1 cellular context compared by ENCODE assay signal in genomic region chr4:1105067-1105466, GRCh38.
TF ChIP-seq lines count a peak whose summit lies in the region.

No MANE protein-coding gene starts in this region.

TF ChIP-seq in H1, 55 proteins besides CTCF, POLR2A, EP300 and RAD21:
- no peak for TF ChIP-seq SUZ12 (IDR thresholded peaks at IDR 0.05; ENCODE audit: low read length)
- no peak for TF ChIP-seq FOSL1 (IDR thresholded peaks at IDR 0.05; ENCODE audit: insufficient read depth, low read depth, low read length)
- TF ChIP-seq NANOG (IDR thresholded peaks at IDR 0.05; ENCODE audit: insufficient read depth, low read depth, low read length, poor library complexity, severe bottlenecking), result no peak
- TF ChIP-seq TAF7 (optimal IDR thresholded peaks at IDR 0.05; ENCODE audit: borderline replicate concordance, low read depth, low read length), result no peak
- TF ChIP-seq SIRT6 (IDR thresholded peaks at IDR 0.05; ENCODE audit: low read length), result no peak
- TF ChIP-seq SP4 (IDR thresholded peaks at IDR 0.05; ENCODE audit: low read length), result no peak
- TF ChIP-seq JUN (IDR thresholded peaks at IDR 0.05; ENCODE audit: low read depth, low read length), result no peak
- no peak for TF ChIP-seq MAFK (IDR thresholded peaks at IDR 0.05; ENCODE audit: low read depth, low read length)
- no peak for TF ChIP-seq TAF1 (IDR thresholded peaks at IDR 0.05; ENCODE audit: low read depth, low read length)
- TF ChIP-seq POU5F1 (IDR thresholded peaks at IDR 0.05; ENCODE audit: low read depth, low read length), result no peak
- TF ChIP-seq, protein P1, sequence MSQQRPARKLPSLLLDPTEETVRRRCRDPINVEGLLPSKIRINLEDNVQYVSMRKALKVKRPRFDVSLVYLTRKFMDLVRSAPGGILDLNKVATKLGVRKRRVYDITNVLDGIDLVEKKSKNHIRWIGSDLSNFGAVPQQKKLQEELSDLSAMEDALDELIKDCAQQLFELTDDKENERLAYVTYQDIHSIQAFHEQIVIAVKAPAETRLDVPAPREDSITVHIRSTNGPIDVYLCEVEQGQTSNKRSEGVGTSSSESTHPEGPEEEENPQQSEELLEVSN (IDR thresholded peaks at IDR 0.05), result no peak
- TF ChIP-seq USF2 (IDR thresholded peaks at IDR 0.05; ENCODE audit: low read length), result no peak
- TF ChIP-seq BCL11A (IDR thresholded peaks at IDR 0.05; ENCODE audit: low read depth in 2 of 2, low read length in 2 of 2), result no peak
- TF ChIP-seq RFX5 (IDR thresholded peaks at IDR 0.05; ENCODE audit: borderline replicate concordance, low read depth, low read length), result no peak
- no peak for TF ChIP-seq MAX (IDR thresholded peaks at IDR 0.05)
